Comparison of ENCODE assay signal across 17 cellular contexts in genomic region chr13:114296448-114296847, GRCh38. TPM values are rescaled to one million over a fixed set of nuclear protein-coding genes. Genes with fewer than 3 reads are reported as not detected.
A peak's percentile ranks its signal among the peaks of the same experiment; 100 is the strongest.
DNase-seq lines count a peak whose midpoint lies in the region; ATAC-seq, FAIRE-seq and TF ChIP-seq lines count a peak whose summit lies in the region.
"Had no signal": no experiment of that assay in that cellular context is flagged by ENCODE, and none has a peak within 500 bp of the region (broad histone marks: within the 10 kb centered on the region; RNA-seq: fewer than 3 reads in every experiment).

No MANE protein-coding gene starts in this region.

- H3K4me1 ChIP-seq in HCT116 (ENCODE audit: control insufficient read depth in 1 of 2, insufficient read depth in 2 of 2, low read length in 2 of 2) (no peaks in the 10 kb centered on the region), GM12878 (ENCODE audit: control insufficient read depth, insufficient read depth, low read length) (peaks cover 45% of the 10 kb centered on the region), spleen (no peaks in the 10 kb centered on the region)
- H3K4me1 ChIP-seq: Caco-2 had no signal

- no peaks in the 10 kb centered on the region for H3K4me1 Mint-ChIP-seq in activated naive CD8-positive, alpha-beta T cell (ENCODE audit: low read depth)
- H3K4me1 Mint-ChIP-seq in activated naive CD8-positive, alpha-beta T cell treated with anti-CD3 and anti-CD28 coated beads, Interleukin-2, amount 50 U/mL, for 24 hours = peaks cover 5% of the 10 kb centered on the region
- H3K4me1 Mint-ChIP-seq: GM23338 had no signal

- no peak for ATAC-seq in activated naive CD8-positive, alpha-beta T cell treated with anti-CD3 and anti-CD28 coated beads, Interleukin-2, amount 50 U/mL, for 24 hours
- no peak for ATAC-seq in HCT116
- no peak for ATAC-seq in GM12878
- ATAC-seq in HG03025 (IDR thresholded peaks at IDR 0.05; ENCODE audit: low FRiP score, unreplicated experiment) = no peak
- ATAC-seq: GM23338 had no signal

- no peak for TF ChIP-seq POLR2A in HCT116 (IDR thresholded peaks at IDR 0.05; ENCODE audit: borderline replicate concordance, extremely low read depth, insufficient read depth, insufficient read length)
- 0 out of 2 replicates have a peak, but pooled peaks have one; percentile 16 for TF ChIP-seq POLR2A in GM12878 (IDR thresholded peaks at IDR 0.05; ENCODE audit: low read depth, low read length)
- no peak for TF ChIP-seq POLR2A in spleen (IDR thresholded peaks at IDR 0.05)

- no peaks in the 10 kb centered on the region for H3K79me2 ChIP-seq in HCT116 (ENCODE audit: insufficient read depth, low read length)
- peaks cover 5% of the 10 kb centered on the region for H3K79me2 ChIP-seq in GM12878 (ENCODE audit: control insufficient read depth, insufficient read depth, low read length)

- no peak overlapping the region for H3K4me3 Mint-ChIP-seq in activated naive CD8-positive, alpha-beta T cell
- no peak overlapping the region for H3K4me3 Mint-ChIP-seq in activated naive CD8-positive, alpha-beta T cell treated with anti-CD3 and anti-CD28 coated beads, Interleukin-2, amount 50 U/mL, for 24 hours
- H3K4me3 Mint-ChIP-seq: CD4-positive, alpha-beta memory T cell; GM23338 had no signal

- peaks cover 3 to 15% of the 10 kb centered on the region in 2 experiments; a peak in 1 of 4 replicates for H3K36me3 ChIP-seq in HCT116 (ENCODE audit: control insufficient read depth in 1 of 2, insufficient read depth in 2 of 2, low read length in 2 of 2)
- peaks cover 6 to 30% of the 10 kb centered on the region in 2 experiments for H3K36me3 ChIP-seq in GM12878 (ENCODE audit: control insufficient read depth in 2 of 2, insufficient read depth in 2 of 2, low read length in 1 of 2)
- peaks cover 0 to 100% (median 63%) of the 10 kb centered on the region in 6 donors for H3K36me3 ChIP-seq in spleen

- H3K27ac Mint-ChIP-seq in activated naive CD8-positive, alpha-beta T cell = peak overlapping the region; percentile 41
- no peak overlapping the region for H3K27ac Mint-ChIP-seq in activated naive CD8-positive, alpha-beta T cell treated with anti-CD3 and anti-CD28 coated beads, Interleukin-2, amount 50 U/mL, for 24 hours
- H3K27ac Mint-ChIP-seq: GM23338 had no signal

- H3K4me3 ChIP-seq in HCT116 (replicated peaks in 1 of 2; ENCODE audit: low read depth in 1 of 2, low read length in 2 of 2) (no peak overlapping the region), GM12878 (peak overlapping the region; percentile 7; the same call in 1 of the 2 replicates), spleen (no peak overlapping the region)
- H3K4me3 ChIP-seq: GM23338 had no signal

- CTCF ChIA-PET in HCT116 (lab: Charles Lee) = no interaction called here
- CTCF ChIA-PET in GM12878 (lab: Yijun Ruan, JAX) = no interaction called here

- H3K27ac ChIP-seq in HCT116 (ENCODE audit: low read depth, low read length) (no peak overlapping the region), GM12878 (ENCODE audit: control insufficient read depth, insufficient read depth) (peak overlapping the region; percentile 82), spleen (no peak overlapping the region)
- H3K27ac ChIP-seq: C4-2B had no signal

- intact Hi-C loops in HCT116 (cut with micrococcal nuclease) = no loop called here
- intact Hi-C loops in GM12878 (cut with micrococcal nuclease; ENCODE audit: unreplicated experiment) = no loop called here
- intact Hi-C loops in spleen (cut with DNase I; ENCODE audit: low total_unique reads) = no loop called here

- H3K27me3 Mint-ChIP-seq in activated naive CD8-positive, alpha-beta T cell = no peaks in the 10 kb centered on the region
- no peaks in the 10 kb centered on the region for H3K27me3 Mint-ChIP-seq in activated naive CD8-positive, alpha-beta T cell treated with anti-CD3 and anti-CD28 coated beads, Interleukin-2, amount 50 U/mL, for 24 hours
- H3K27me3 Mint-ChIP-seq: CD4-positive, alpha-beta memory T cell had no signal

- H3K36me3 Mint-ChIP-seq in activated naive CD8-positive, alpha-beta T cell = peaks cover under 1% of the 10 kb centered on the region
- H3K36me3 Mint-ChIP-seq in activated naive CD8-positive, alpha-beta T cell treated with anti-CD3 and anti-CD28 coated beads, Interleukin-2, amount 50 U/mL, for 24 hours (ENCODE audit: low read depth) = peaks cover 33% of the 10 kb centered on the region

- SMC1A ChIA-PET in GM12878 (lab: Charles Lee; ENCODE audit: uncharacterized antibody, unreplicated experiment) = no interaction called here

- in situ Hi-C loops in GM12878 (cut with MboI) = no loop called here

- H3K27me3 ChIP-seq in HCT116 (ENCODE audit: insufficient read depth, low read length) (no peaks in the 10 kb centered on the region), GM12878 (replicated peaks in 1 of 2; ENCODE audit: control insufficient read depth in 2 of 2, insufficient read depth in 2 of 2, low read length in 1 of 2) (no peaks in the 10 kb centered on the region), spleen (replicated peaks in 1 of 7) (no peaks in the 10 kb centered on the region)

- H3K9ac ChIP-seq in HCT116 (ENCODE audit: low read length) (no peak overlapping the region), GM12878 (ENCODE audit: control insufficient read depth, insufficient read depth, low read length) (peak overlapping the region; percentile 39; the same call in 1 of the 2 replicates)

- 30% methylated on average over 10 of the region's 10 CpGs for WGBS in GM12878 (ENCODE audit: insufficient coverage, insufficient replicate concordance, low lambda C conversion rate, missing lambda C conversion rate)
- 84 to 96% (median 91%) methylated on average over 10 of the region's 10 CpGs for WGBS in spleen, 5 donors

- POLR2A ChIA-PET in HCT116 (lab: Charles Lee) = no interaction called here
- POLR2A ChIA-PET in GM12878 (lab: Charles Lee) = interaction anchor here (1.2 kb wide), 1 partner anchor 17 kb away, joined by 4 read pairs; no protein-coding TSS in a partner anchor

- TF ChIP-seq EP300 in GM12878 (IDR thresholded peaks at IDR 0.05; ENCODE audit: borderline replicate concordance in 1 of 2, control insufficient read depth in 1 of 2, low read depth in 2 of 2, low read length in 2 of 2) = no peak

- TF ChIP-seq CTCF in HCT116 (IDR thresholded peaks at IDR 0.05 in 2 of 3, conservative IDR thresholded peaks at IDR 0.05 in 1 of 3; ENCODE audit: borderline replicate concordance in 1 of 3, insufficient read depth in 1 of 3, low read depth in 2 of 3, low read length in 2 of 3) (no peak), GM12878 (IDR thresholded peaks at IDR 0.05 in 2 of 3, conservative IDR thresholded peaks at IDR 0.05 in 1 of 3; ENCODE audit: control insufficient read depth in 2 of 3, extremely low read depth in 1 of 3, insufficient read depth in 1 of 3, low read depth in 3 of 3, low read length in 3 of 3) (no peak), spleen (IDR thresholded peaks at IDR 0.05 in 8 of 11, conservative IDR thresholded peaks at IDR 0.05 in 3 of 11) (no peak)

- RAD21 ChIA-PET in HCT116 (lab: Charles Lee; ENCODE audit: low non-redundant PET in 1 of 2, low total read pairs in 2 of 2, uncharacterized antibody in 2 of 2, unreplicated experiment in 2 of 2) (no interaction called here), GM12878 (lab: Charles Lee; ENCODE audit: unreplicated experiment) (interaction anchor here (1.4 kb wide), 1 partner anchor 17 kb away, joined by 3 read pairs; the partner anchor contains the start of gene CHAMP1)

- no peak overlapping the region for H2AFZ ChIP-seq in HCT116 (ENCODE audit: low read depth, low read length, poor library complexity, severe bottlenecking)
- peak overlapping the region; percentile 41 for H2AFZ ChIP-seq in GM12878 (ENCODE audit: control insufficient read depth, low read depth, low read length)
- H2AFZ ChIP-seq: GM23338 had no signal

- BruUV-seq in HCT116 (replicated peaks; lab: Mats Ljungman, UMichigan) = TSS peak; percentile 30
- BruUV-seq in GM12878 (replicated peaks; lab: Mats Ljungman, UMichigan) = no TSS peak

- no peaks in the 10 kb centered on the region for H3K9me3 Mint-ChIP-seq in activated naive CD8-positive, alpha-beta T cell (ENCODE audit: low read depth)
- no peaks in the 10 kb centered on the region for H3K9me3 Mint-ChIP-seq in activated naive CD8-positive, alpha-beta T cell treated with anti-CD3 and anti-CD28 coated beads, Interleukin-2, amount 50 U/mL, for 24 hours
- H3K9me3 Mint-ChIP-seq: CD4-positive, alpha-beta memory T cell; GM23338 had no signal

- H4K20me1 ChIP-seq in HCT116 (ENCODE audit: insufficient read depth) (no peaks in the 10 kb centered on the region), GM12878 (ENCODE audit: control insufficient read depth, insufficient read depth) (no peaks in the 10 kb centered on the region)

- no peaks in the 10 kb centered on the region for H3K9me2 ChIP-seq in HCT116 (ENCODE audit: insufficient read depth)

- FAIRE-seq in GM12878 (lab: Jason Lieb, UNC) = peak; percentile 74

- H3K4me2 ChIP-seq in HCT116 (ENCODE audit: low read length) (no peak overlapping the region), GM12878 (ENCODE audit: control insufficient read depth, insufficient read depth) (peak overlapping the region; percentile 69)
- H3K4me2 ChIP-seq: GM23338 had no signal

- DNase-seq in activated naive CD8-positive, alpha-beta T cell treated with anti-CD3 and anti-CD28 coated beads, Interleukin-2, amount 50 U/mL, for 24 hours = no peak
- DNase-seq in HCT116 (ENCODE audit: low read depth, low spot score) (no peak), GM12878 (ENCODE audit: low read depth, low spot score) (no peak), spleen (peak; percentile 11), SKM-1 (lab: John Stamatoyannopoulos, UW; ENCODE audit: unreplicated experiment) (no peak), epidermal melanocyte (ENCODE audit: insufficient read length, low spot score) (no peak)
- DNase-seq: 8988T; ACHN; Caco-2; CD4-positive, alpha-beta memory T cell; DND-41; GDM1; H7 had no signal

- TF ChIP-seq RAD21 in HCT116 (IDR thresholded peaks at IDR 0.05; ENCODE audit: low read depth) (no peak), GM12878 (IDR thresholded peaks at IDR 0.05; ENCODE audit: insufficient read depth, low read depth, low read length) (no peak)

- H3K9me3 ChIP-seq in HCT116 (ENCODE audit: control insufficient read depth in 1 of 2, insufficient read depth in 1 of 2, low read depth in 1 of 2, low read length in 2 of 2) = no peaks in the 10 kb centered on the region
- no peaks in the 10 kb centered on the region for H3K9me3 ChIP-seq in GM12878 (replicated peaks; ENCODE audit: control insufficient read depth, insufficient read depth, low read length)
- H3K9me3 ChIP-seq in spleen = no peaks in the 10 kb centered on the region
- H3K9me3 ChIP-seq: Caco-2 had no signal

RNA-seq across cellular contexts. Expression of gene UPF3A, which starts 15.0 kb away (rescaled TPM):
- total RNA-seq in HCT116 (2021; ENCODE audit: unreplicated experiment) (31.8 TPM), GM12878 (2014; rRNA removed) (35.1 and 38.2 TPM in 2 replicates), GM12878 (2014; rRNA removed; fragmentation: Illumina TruSeq; extraction: Trizol) (43.5 TPM in 2 replicates), GM12878 (2021) (40.0 and 42.6 TPM in 2 replicates), spleen (10 to 100 TPM; 33.0 to 59.7 (median 46.8) TPM)
- polyA plus RNA-seq in HCT116 (2012) = 19.4 and 22.3 TPM in 2 replicates
- 73.1 and 73.8 TPM in 2 replicates for total RNA-seq in GM12878 (2013; cell fraction: nucleolus; rRNA removed)
- 36.7 TPM for polyA plus RNA-seq in GM12878 (2011; ENCODE audit: low read depth)
- polyA plus RNA-seq in GM12878 (2011; rRNA removed) (43.1 and 56.7 TPM in 2 replicates), GM12878 (2014; fragmentation: Illumina TruSeq; extraction: Trizol) (61.5 and 66.9 TPM in 2 replicates), GM12878 (2014; fragmentation: Nextera tagmentation; extraction: Ambion mirVana) (10 to 100 TPM; 18.6 to 34.4 TPM), GM12878 (2014; rRNA removed) (47.7 and 58.6 TPM in 2 replicates), GM12878 (2016; fragmentation: Nextera tagmentation; extraction: Ambion mirVana) (10 to 100 TPM; 46.4 to 51.8 TPM), spleen (10 to 100 TPM; 40.2 to 58.0 (median 54.5) TPM)
- 26.0 and 30.5 TPM in 2 replicates for polyA plus RNA-seq in GM12878 (2011; cell fraction: cytosol; rRNA removed)
- polyA plus RNA-seq in GM12878 (2011; cell fraction: nucleus; rRNA removed) = 50.5 and 71.9 TPM in 2 replicates
- polyA plus RNA-seq in GM12878 (2012) = 43.3 and 48.8 TPM in 2 replicates
- polyA minus RNA-seq in GM12878 (2011; rRNA and poly(A)+ RNA removed) = 12.1 and 12.2 TPM in 2 replicates
- polyA minus RNA-seq in GM12878 (2011; cell fraction: cytosol; rRNA and poly(A)+ RNA removed) = 6.5 TPM in 2 replicates
- polyA minus RNA-seq in GM12878 (2011; cell fraction: nucleus; rRNA and poly(A)+ RNA removed) = 15.5 and 27.9 TPM in 2 replicates

RNA-seq across cellular contexts. Expression of gene CHAMP1, which starts 17.9 kb away (rescaled TPM):
- total RNA-seq in HCT116 (2021; ENCODE audit: unreplicated experiment) (31.5 TPM), GM12878 (2014; rRNA removed) (18.1 and 18.5 TPM in 2 replicates), GM12878 (2014; rRNA removed; fragmentation: Illumina TruSeq; extraction: Trizol) (15.7 and 15.8 TPM in 2 replicates), GM12878 (2021) (48.1 and 52.0 TPM in 2 replicates), spleen (10 to 100 TPM; 20.5 to 49.8 (median 23.2) TPM)
- 11.4 and 14.7 TPM in 2 replicates for polyA plus RNA-seq in HCT116 (2012)
- 24.6 and 27.5 TPM in 2 replicates for total RNA-seq in GM12878 (2013; cell fraction: nucleolus; rRNA removed)
- 13.3 TPM for polyA plus RNA-seq in GM12878 (2011; ENCODE audit: low read depth)
- polyA plus RNA-seq in GM12878 (2011; rRNA removed) (16.0 and 20.2 TPM in 2 replicates), GM12878 (2014; fragmentation: Illumina TruSeq; extraction: Trizol) (54.8 and 57.8 TPM in 2 replicates), GM12878 (2014; fragmentation: Nextera tagmentation; extraction: Ambion mirVana) (1 to 10 TPM; 1.1 to 2.8 TPM), GM12878 (2014; rRNA removed) (27.3 and 27.5 TPM in 2 replicates), GM12878 (2016; fragmentation: Nextera tagmentation; extraction: Ambion mirVana) (10 to 100 TPM; 39.6 to 39.8 TPM), spleen (1 to 10 TPM; 3.8 to 7.0 (median 5.7) TPM)
- polyA plus RNA-seq in GM12878 (2011; cell fraction: cytosol; rRNA removed) = 21.0 and 31.3 TPM in 2 replicates
- polyA plus RNA-seq in GM12878 (2011; cell fraction: nucleus; rRNA removed) = 36.9 and 45.2 TPM in 2 replicates
- 20.1 and 25.3 TPM in 2 replicates for polyA plus RNA-seq in GM12878 (2012)
- polyA minus RNA-seq in GM12878 (2011; rRNA and poly(A)+ RNA removed) = 11.8 and 13.0 TPM in 2 replicates
- polyA minus RNA-seq in GM12878 (2011; cell fraction: cytosol; rRNA and poly(A)+ RNA removed) = 11.5 and 14.7 TPM in 2 replicates
- polyA minus RNA-seq in GM12878 (2011; cell fraction: nucleus; rRNA and poly(A)+ RNA removed) = 15.4 and 28.5 TPM in 2 replicates
